17 cellular contexts compared by ENCODE assay signal in genomic region chr10:3832022-3832786, GRCh38. TPM values are rescaled to one million over a fixed set of nuclear protein-coding genes. Genes with fewer than 3 reads are reported as not detected.
A peak's percentile ranks its signal among the peaks of the same experiment; 100 is the strongest.
DNase-seq lines count a peak whose midpoint lies in the region; ATAC-seq and TF ChIP-seq lines count a peak whose summit lies in the region.
"Had no signal": no experiment of that assay in that cellular context is flagged by ENCODE, and none has a peak within 500 bp of the region (broad histone marks: within the 10 kb centered on the region; RNA-seq: fewer than 3 reads in every experiment).

No MANE protein-coding gene starts in this region.

- H3K4me3 ChIP-seq in mesodermal cell (ENCODE audit: extremely low read depth, insufficient read depth, low read length, poor library complexity, severe bottlenecking): no peak overlapping the region
- H3K4me3 ChIP-seq: upper lobe of left lung had no signal

- POLR2A ChIA-PET in MCF 10A (lab: Yijun Ruan, JAX): interaction anchor here (1.5 to 9.5 kb wide), 4 partner anchors 17 to 48 kb away, joined by 4 to 150 read pairs (median 64); partner anchors contain the start of gene KLF6

- no peaks in the 10 kb centered on the region for H3K9me3 Mint-ChIP-seq in activated T-cell treated with anti-CD3 and anti-CD28 coated beads, Interleukin-2, amount 50 U/mL, for 24 hours
- H3K9me3 Mint-ChIP-seq in MCF 10A (ENCODE audit: unreplicated experiment): no peaks in the 10 kb centered on the region
- H3K9me3 Mint-ChIP-seq: effector memory CD8-positive, alpha-beta T cell; IgD-negative memory B cell had no signal

- no peaks in the 10 kb centered on the region for H3K36me3 Mint-ChIP-seq in activated T-cell treated with anti-CD3 and anti-CD28 coated beads, Interleukin-2, amount 50 U/mL, for 24 hours (ENCODE audit: low read depth)
- H3K36me3 Mint-ChIP-seq in MCF 10A (ENCODE audit: insufficient read depth, unreplicated experiment): no peaks in the 10 kb centered on the region
- H3K36me3 Mint-ChIP-seq: IgD-negative memory B cell had no signal

- no peaks in the 10 kb centered on the region for H3K27me3 Mint-ChIP-seq in activated T-cell treated with anti-CD3 and anti-CD28 coated beads, Interleukin-2, amount 50 U/mL, for 24 hours
- H3K27me3 Mint-ChIP-seq in MCF 10A (ENCODE audit: insufficient read depth, unreplicated experiment): no peaks in the 10 kb centered on the region
- H3K27me3 Mint-ChIP-seq: effector memory CD8-positive, alpha-beta T cell; IgD-negative memory B cell had no signal

- no peaks in the 10 kb centered on the region for H3K36me3 ChIP-seq in mesodermal cell (ENCODE audit: control insufficient read depth, insufficient read depth, low read length)
- H3K36me3 ChIP-seq: upper lobe of left lung had no signal

- peak; percentile 50 for ATAC-seq in GM19351 (IDR thresholded peaks at IDR 0.05; ENCODE audit: unreplicated experiment)
- ATAC-seq in HG03565 (IDR thresholded peaks at IDR 0.05; ENCODE audit: unreplicated experiment): peak; percentile 32
- no peak for ATAC-seq in HG03196 (IDR thresholded peaks at IDR 0.05; ENCODE audit: unreplicated experiment)
- ATAC-seq: effector memory CD8-positive, alpha-beta T cell had no signal

- peak overlapping the region; percentile 8 for H3K27ac ChIP-seq in mesodermal cell (ENCODE audit: low read depth, low read length, severe bottlenecking)

- H3K27ac Mint-ChIP-seq in activated T-cell treated with anti-CD3 and anti-CD28 coated beads, Interleukin-2, amount 50 U/mL, for 24 hours: peak overlapping the region; percentile 69
- no peak overlapping the region for H3K27ac Mint-ChIP-seq in MCF 10A (ENCODE audit: low read depth, unreplicated experiment)
- H3K27ac Mint-ChIP-seq: IgD-negative memory B cell had no signal

- TF ChIP-seq CTCF in MCF 10A (IDR thresholded peaks at IDR 0.05; ENCODE audit: unreplicated experiment): no peak

- H3K9me3 ChIP-seq in mesodermal cell (ENCODE audit: control insufficient read depth, low read length): no peaks in the 10 kb centered on the region
- H3K9me3 ChIP-seq: upper lobe of left lung had no signal

- H3K4me3 Mint-ChIP-seq in activated T-cell treated with anti-CD3 and anti-CD28 coated beads, Interleukin-2, amount 50 U/mL, for 24 hours: no peak overlapping the region
- H3K4me3 Mint-ChIP-seq in MCF 10A (ENCODE audit: unreplicated experiment): no peak overlapping the region
- H3K4me3 Mint-ChIP-seq: effector memory CD8-positive, alpha-beta T cell had no signal

- intact Hi-C loops in MCF 10A (cut with micrococcal nuclease): no loop called here

- CTCF ChIA-PET in MCF 10A (lab: Yijun Ruan, JAX): interaction anchor here (0.5 to 0.6 kb wide), 2 partner anchors 635 to 934 kb away, joined by 3 to 4 read pairs; no protein-coding TSS in a partner anchor

- peaks cover 83% of the 10 kb centered on the region for H3K4me1 Mint-ChIP-seq in activated T-cell treated with anti-CD3 and anti-CD28 coated beads, Interleukin-2, amount 50 U/mL, for 24 hours (ENCODE audit: low read depth)
- H3K4me1 Mint-ChIP-seq in MCF 10A (ENCODE audit: insufficient read depth, unreplicated experiment): peaks cover 11% of the 10 kb centered on the region

- H3K4me1 ChIP-seq in mesodermal cell (ENCODE audit: control insufficient read depth, insufficient read depth, low read length, poor library complexity, severe bottlenecking): peaks cover 55% of the 10 kb centered on the region

- WGBS in mesodermal cell (ENCODE audit: insufficient coverage in 2 of 2), 2 experiments: 100% methylated on average over 1 of the region's 5 CpGs; no CpG with 5 or more reads in 1 of the 2 experiments

- DNase-seq in activated T-cell treated with anti-CD3 and anti-CD28 coated beads, Interleukin-2, amount 50 U/mL, for 24 hours: no peak
- no peak for DNase-seq in activated T-cell treated with anti-CD3 and anti-CD28 coated beads, Interleukin-2, amount 50 U/mL, for 48 hours
- DNase-seq in MCF 10A (ENCODE audit: unreplicated experiment) (no peak), NCI-H1105 (lab: John Stamatoyannopoulos, UW) (no peak)
- DNase-seq: central memory CD4-positive, alpha-beta T cell; effector memory CD8-positive, alpha-beta T cell; GOT3; hypothalamus; NCI-H774; stimulated activated CD4-positive, alpha-beta T cell treated with anti-CD3 and anti-CD28 coated beads, Interleukin-4, amount 100 ng/mL, for 24 hours; SW 1271; upper lobe of left lung had no signal

- no TSS peak for BruUV-seq in MCF 10A (replicated peaks; lab: Mats Ljungman, UMichigan)

RNA-seq across cellular contexts. Expression of gene KLF6, which starts 47.2 kb away (rescaled TPM):
- polyA plus RNA-seq in mesodermal cell (2013, experiment 1 of 2): 70.0 TPM
- polyA plus RNA-seq in mesodermal cell (2013, experiment 2 of 2): 71.2 TPM
- total RNA-seq in MCF 10A (2022): 253 and 282 TPM in 2 replicates
